ENCODE assay signal across 10 cellular contexts in genomic region chr13:111344471-111345191, GRCh38. TPM values are rescaled to one million over a fixed set of nuclear protein-coding genes. Genes with fewer than 3 reads are reported as not detected.
DNase-seq lines count a peak whose midpoint lies in the region; ATAC-seq, FAIRE-seq and TF ChIP-seq lines count a peak whose summit lies in the region.
"Had no signal": no experiment of that assay in that cellular context is flagged by ENCODE, and none has a peak within 500 bp of the region (broad histone marks: within the 10 kb centered on the region; RNA-seq: fewer than 3 reads in every experiment).

No MANE protein-coding gene starts in this region.

- H2BK20ac ChIP-seq in H9 (ENCODE audit: low read depth, low read length, poor library complexity, severe bottlenecking), result no peak overlapping the region

- peaks cover 4 to 5% of the 10 kb centered on the region in 2 experiments; a peak in 4 of 5 replicates for H3K9me3 Mint-ChIP-seq in H9

- no peak for TF ChIP-seq CTCF in A549 (IDR thresholded peaks at IDR 0.05)
- TF ChIP-seq CTCF in H9 (conservative IDR thresholded peaks at IDR 0.05), result peak; percentile 79
- peak; percentile 32; the same call in 1 of the 2 replicates for TF ChIP-seq CTCF in PC-3 (conservative IDR thresholded peaks at IDR 0.05; ENCODE audit: low read depth, low read length)
- TF ChIP-seq CTCF in heart left ventricle (IDR thresholded peaks at IDR 0.05), result peak in 1 of 12 donors; percentile 15
- no peak for TF ChIP-seq CTCF in colonic mucosa (IDR thresholded peaks at IDR 0.05)

- intact Hi-C loops in PC-3 (cut with micrococcal nuclease) (no loop called here), heart left ventricle (cut with DNase I) (no loop called here), colonic mucosa (cut with DNase I) (no loop called here)

- no peak overlapping the region for H3K14ac ChIP-seq in H9 (ENCODE audit: insufficient read depth, low read length)

- 71% methylated on average over 8 of the region's 25 CpGs for WGBS in A549 (ENCODE audit: missing lambda C conversion rate)
- WGBS in H9 (ENCODE audit: extremely low coverage, insufficient read length, low lambda C conversion rate), result no CpG with 5 or more reads among the region's 25 CpGs
- WGBS in heart left ventricle, 4 donors, result 68 to 79% (median 76%) methylated on average over 18 to 25 of the region's 25 CpGs

- H3K79me2 ChIP-seq in H9 (ENCODE audit: insufficient read depth, low read length) (no peaks in the 10 kb centered on the region), PC-3 (ENCODE audit: low read length) (no peaks in the 10 kb centered on the region)

- H3K27ac ChIP-seq in A549, result no peak overlapping the region
- H3K27ac ChIP-seq in H9 (ENCODE audit: insufficient read length, low read depth, low read length), result no peak overlapping the region
- no peak overlapping the region for H3K27ac ChIP-seq in PC-3 (ENCODE audit: low read length)
- H3K27ac ChIP-seq in heart left ventricle, result no peak overlapping the region
- H3K27ac ChIP-seq in colonic mucosa, result no peak overlapping the region

- peak overlapping the region; percentile 50 for H3K18ac ChIP-seq in H9 (ENCODE audit: insufficient read length, low read depth, low read length)

- no peak overlapping the region; a peak in 1 of 7 replicates for H3K27ac Mint-ChIP-seq in H9

- peaks cover 4 to 5% of the 10 kb centered on the region in 2 experiments; a peak in 2 of 4 replicates for H3K4me1 Mint-ChIP-seq in H9

- H2AK5ac ChIP-seq in H9 (ENCODE audit: insufficient read length, low read length), result no peak overlapping the region

- TF ChIP-seq POLR2A in A549 (IDR thresholded peaks at IDR 0.05; ENCODE audit: low read length) (no peak), heart left ventricle (IDR thresholded peaks at IDR 0.05) (no peak), GM18505 (IDR thresholded peaks at IDR 0.05; ENCODE audit: borderline replicate concordance, extremely low read depth, insufficient read depth, insufficient read length) (no peak)

- CTCF ChIA-PET in A549 (lab: Yijun Ruan, JAX), result no interaction called here
- CTCF ChIA-PET in PC-3 (lab: Charles Lee), result interaction anchor here (0.6 kb wide), 1 partner anchor 25 kb away, joined by 3 read pairs; no protein-coding TSS in a partner anchor

- H3T11ph ChIP-seq in H9 (ENCODE audit: low read length), result no peak overlapping the region

- POLR2A ChIA-PET in A549 (lab: Yijun Ruan, JAX), result no interaction called here
- POLR2A ChIA-PET in PC-3 (lab: Charles Lee; ENCODE audit: unreplicated experiment), result no interaction called here

- H3K27me3 ChIP-seq in H9 (ENCODE audit: insufficient read depth, low read length), result no peaks in the 10 kb centered on the region
- H3K27me3 ChIP-seq in PC-3 (ENCODE audit: low read length), result no peaks in the 10 kb centered on the region
- no peaks in the 10 kb centered on the region for H3K27me3 ChIP-seq in heart left ventricle
- H3K27me3 ChIP-seq in colonic mucosa, result no peaks in the 10 kb centered on the region

- no peak overlapping the region for H4K91ac ChIP-seq in H9 (ENCODE audit: insufficient read length, low read depth, low read length)

- no peaks in the 10 kb centered on the region for H3K36me3 Mint-ChIP-seq in H9 (ENCODE audit: insufficient read depth in 1 of 3, low read depth in 3 of 3)

- no peaks in the 10 kb centered on the region for H3F3A ChIP-seq in PC-3 (ENCODE audit: low read length, unreplicated experiment)

- H2BK120ac ChIP-seq in H9 (ENCODE audit: low read depth, low read length, poor library complexity, severe bottlenecking), result no peak overlapping the region

- peak in 1 of 2 experiments; percentile 6 for DNase-seq in A549 (ENCODE audit: low read depth in 1 of 2, low spot score in 1 of 2)
- peak; percentile 95 for DNase-seq in H9
- DNase-seq in PC-3, result peak; percentile 43
- no peak for DNase-seq in heart left ventricle
- DNase-seq in colonic mucosa, result no peak
- no peak for DNase-seq in LoVo (ENCODE audit: low spot score)
- no peak for DNase-seq in GF-D8 (lab: John Stamatoyannopoulos, UW)

- BruUV-seq in PC-3 (replicated peaks; lab: Mats Ljungman, UMichigan), result no TSS peak

- peak in 1 of 2 experiments; percentile 4; a peak in 1 of 5 replicates for TF ChIP-seq RAD21 in A549 (conservative IDR thresholded peaks at IDR 0.05 in 1 of 2, IDR thresholded peaks at IDR 0.05 in 1 of 2)

- H3K9ac ChIP-seq in H9 (ENCODE audit: extremely low read depth, insufficient read length, low read length), result no peak overlapping the region
- H3K9ac ChIP-seq in PC-3 (ENCODE audit: low read length), result no peak overlapping the region
- no peak overlapping the region for H3K9ac ChIP-seq in colonic mucosa (ENCODE audit: low read depth in 2 of 2, low read length in 2 of 2)

- H4K8ac ChIP-seq in H9 (replicated peaks; ENCODE audit: insufficient read length, low read depth, low read length), result no peak overlapping the region

- no peak overlapping the region for H2BK12ac ChIP-seq in H9 (ENCODE audit: insufficient read length, low read depth, low read length)

- H3K27me3 Mint-ChIP-seq in H9 (ENCODE audit: low read depth), result peaks cover 8% of the 10 kb centered on the region

- no peaks in the 10 kb centered on the region for H3K36me3 ChIP-seq in PC-3 (ENCODE audit: low read depth, low read length)
- H3K36me3 ChIP-seq in heart left ventricle, result no peaks in the 10 kb centered on the region
- no peaks in the 10 kb centered on the region for H3K36me3 ChIP-seq in colonic mucosa

- H3K23ac ChIP-seq in H9 (ENCODE audit: insufficient read length, low read depth, low read length), result no peak overlapping the region

- no peak for TF ChIP-seq EP300 in A549 (IDR thresholded peaks at IDR 0.05)

- no peaks in the 10 kb centered on the region for H3K23me2 ChIP-seq in H9 (ENCODE audit: insufficient read length, low read depth, low read length, poor library complexity, severe bottlenecking)

- no peak overlapping the region for H4K5ac ChIP-seq in H9 (ENCODE audit: insufficient read length, low read depth, low read length)

- H3K56ac ChIP-seq in H9 (ENCODE audit: insufficient read length, low read depth, low read length), result no peak overlapping the region

- H3K4ac ChIP-seq in H9 (ENCODE audit: low read depth, low read length), result no peak overlapping the region

- no peak overlapping the region for H3K4me2 ChIP-seq in A549
- no peak overlapping the region for H3K4me2 ChIP-seq in H9 (ENCODE audit: insufficient read depth, insufficient read length, low read length)
- H3K4me2 ChIP-seq in PC-3 (ENCODE audit: low read length), result no peak overlapping the region

- no peaks in the 10 kb centered on the region for H4K20me1 ChIP-seq in H9 (ENCODE audit: control insufficient read depth, insufficient read depth, insufficient read length)
- H4K20me1 ChIP-seq in PC-3 (ENCODE audit: low read length), result no peaks in the 10 kb centered on the region

- no peaks in the 10 kb centered on the region for H3K9me2 ChIP-seq in PC-3 (replicated peaks; ENCODE audit: low read length)

- H3K4me3 ChIP-seq in A549 (no peak overlapping the region), PC-3 (ENCODE audit: low read length) (no peak overlapping the region), heart left ventricle (no peak overlapping the region), colonic mucosa (no peak overlapping the region)

- no peaks in the 10 kb centered on the region for H3K79me1 ChIP-seq in H9 (ENCODE audit: insufficient read depth, low read depth, low read length, poor library complexity, severe bottlenecking)

- H2BK15ac ChIP-seq in H9 (ENCODE audit: low read depth, low read length), result no peak overlapping the region

- ATAC-seq in A549, result peak; percentile 59 to 82; a peak in 5 of 6 replicates
- peak; percentile 67 for ATAC-seq in PC-3
- peak in 3 of 4 donors; percentile 47 to 59 (median 53) for ATAC-seq in heart left ventricle
- ATAC-seq in GM18505 (IDR thresholded peaks at IDR 0.05; ENCODE audit: unreplicated experiment), result no peak

- no peak overlapping the region for H2BK5ac ChIP-seq in H9 (ENCODE audit: insufficient read length, low read length)

- H2AFZ ChIP-seq in H9 (ENCODE audit: low read length) (no peak overlapping the region), PC-3 (ENCODE audit: low read length) (no peak overlapping the region)

- no peak overlapping the region for H3K4me3 Mint-ChIP-seq in H9

- H3K4me1 ChIP-seq in A549 (no peaks in the 10 kb centered on the region), H9 (ENCODE audit: insufficient read depth, low read length) (no peaks in the 10 kb centered on the region), PC-3 (ENCODE audit: insufficient read depth, low read length) (no peaks in the 10 kb centered on the region), heart left ventricle (no peaks in the 10 kb centered on the region), colonic mucosa (no peaks in the 10 kb centered on the region)

- H3K9me3 ChIP-seq in A549 (no peaks in the 10 kb centered on the region), H9 (ENCODE audit: control insufficient read depth, low read depth, low read length) (no peaks in the 10 kb centered on the region), PC-3 (ENCODE audit: low read length) (no peaks in the 10 kb centered on the region), heart left ventricle (no peaks in the 10 kb centered on the region), colonic mucosa (no peaks in the 10 kb centered on the region)

- FAIRE-seq in A549 (lab: Jason Lieb, UNC), result no peak
- FAIRE-seq: G401.6, islet of Langerhans had no signal

TF ChIP-seq in A549, 52 proteins besides CTCF, POLR2A, EP300 and RAD21 (continues in another document):
- TF ChIP-seq PHF8 (IDR thresholded peaks at IDR 0.05; ENCODE audit: borderline replicate concordance, low read depth) (no peak), RCOR1 (IDR thresholded peaks at IDR 0.05; ENCODE audit: low read depth, low read length) (no peak), HOXB13 (CRISPR knock-in tag; IDR thresholded peaks at IDR 0.05; ENCODE audit: low read depth) (no peak), GATA3 (IDR thresholded peaks at IDR 0.05; ENCODE audit: borderline replicate concordance) (no peak), NFE2L2 (conservative IDR thresholded peaks at IDR 0.05; ENCODE audit: low read length) (no peak), MAFK (IDR thresholded peaks at IDR 0.05; ENCODE audit: partially characterized antibody) (no peak), ESRRA (IDR thresholded peaks at IDR 0.05; ENCODE audit: borderline replicate concordance, low read length) (no peak), FOSB (CRISPR knock-in tag; IDR thresholded peaks at IDR 0.05) (no peak), CBX8 (IDR thresholded peaks at IDR 0.05) (no peak), RARB (CRISPR knock-in tag; IDR thresholded peaks at IDR 0.05) (no peak), NPAS2 (CRISPR knock-in tag; IDR thresholded peaks at IDR 0.05; ENCODE audit: borderline replicate concordance) (no peak)

RNA-seq across cellular contexts. Expression of gene TEX29, which starts 24.2 kb away (rescaled TPM):
- polyA plus RNA-seq in A549 (2011; rRNA removed), result 0.35 TPM in 1 of 2 replicates, not detected in the other
- polyA plus RNA-seq in A549 (2012; cell fraction: cytosol; rRNA removed), result 0.08 and 0.15 TPM in 2 replicates
- polyA plus RNA-seq in A549 (2012; cell fraction: nucleus; rRNA removed), result 0.36 TPM in 1 of 2 replicates, not detected in the other
- 0.13 TPM in 1 of 3 replicates, not detected in the others for polyA plus RNA-seq in A549 (2017; fragmentation: RNase III; extraction: RNeasy Plus Mini Kit Qiagen cat#74134 plus additional on column Dnase treatment)
- polyA minus RNA-seq in A549 (2011; rRNA and poly(A)+ RNA removed), result not detected in 2 replicates
- 0.33 TPM in 1 of 2 replicates, not detected in the other for total RNA-seq in H9 (2021)
- total RNA-seq in PC-3 (2014; rRNA removed), result not detected in 2 replicates
- total RNA-seq in heart left ventricle, result under 1 TPM in 3 of 9 donors, not detected in 6; 0.35 to 0.43 (median 0.35) TPM
- polyA plus RNA-seq in heart left ventricle, result under 1 TPM; 0.15 to 0.57 TPM
- total RNA-seq in colonic mucosa, result under 1 TPM in 1 of 2 donors, not detected in 1; 0.52 TPM

Comparison
In these comparisons a context has a peak if more than half of its experiments do, and no peak if none do; other contexts are left out.
1. DNase-seq: peak in H9 (single experiment) and PC-3 (single experiment); none in heart left ventricle (0 of 5), colonic mucosa (single experiment), LoVo (single experiment) and GF-D8 (single experiment).
2. CTCF ChIP-seq: peak in H9 (single experiment) and PC-3 (single experiment); none in A549 (single experiment) and colonic mucosa (single experiment).